ENCODE assay signal across 17 cellular contexts in genomic region chr20:63648190-63648589, GRCh38. TPM values are rescaled to one million over a fixed set of nuclear protein-coding genes. Genes with fewer than 3 reads are reported as not detected.
DNase-seq lines count a peak whose midpoint lies in the region; ATAC-seq, FAIRE-seq and TF ChIP-seq lines count a peak whose summit lies in the region.
"Had no signal": no experiment of that assay in that cellular context is flagged by ENCODE, and none has a peak within 500 bp of the region (broad histone marks: within the 10 kb centered on the region; RNA-seq: fewer than 3 reads in every experiment).

No MANE protein-coding gene starts in this region.

- H3K4me1 Mint-ChIP-seq in activated naive CD4-positive, alpha-beta T cell treated with anti-CD3 and anti-CD28 coated beads for 36 hours (ENCODE audit: low read depth): peaks cover 14% of the 10 kb centered on the region
- H3K4me1 Mint-ChIP-seq in neural crest cell: peaks cover 6% of the 10 kb centered on the region

- H3K27ac Mint-ChIP-seq in activated naive CD4-positive, alpha-beta T cell treated with anti-CD3 and anti-CD28 coated beads for 36 hours: peak overlapping the region; percentile 24
- no peak overlapping the region for H3K27ac Mint-ChIP-seq in neural crest cell (ENCODE audit: unreplicated experiment)
- H3K27ac Mint-ChIP-seq: GM23338 had no signal

- no peaks in the 10 kb centered on the region for H3K9me3 Mint-ChIP-seq in activated naive CD4-positive, alpha-beta T cell treated with anti-CD3 and anti-CD28 coated beads for 36 hours
- H3K9me3 Mint-ChIP-seq in neural crest cell: no peaks in the 10 kb centered on the region
- H3K9me3 Mint-ChIP-seq: GM23338 had no signal

- BruUV-seq in IMR-90 (replicated peaks; lab: Mats Ljungman, UMichigan): no TSS peak
- no TSS peak for BruUV-seq in K562 (replicated peaks; lab: Mats Ljungman, UMichigan)

- TF ChIP-seq CTCF in IMR-90 (conservative IDR thresholded peaks at IDR 0.05; ENCODE audit: low read depth, low read length): no peak
- TF ChIP-seq CTCF in K562 (IDR thresholded peaks at IDR 0.05 in 2 of 3, conservative IDR thresholded peaks at IDR 0.05 in 1 of 3; ENCODE audit: insufficient read depth in 2 of 3, low read depth in 1 of 3, low read length in 3 of 3): no peak
- no peak for TF ChIP-seq CTCF in neural crest cell (conservative IDR thresholded peaks at IDR 0.05)
- no peak for TF ChIP-seq CTCF in right atrium auricular region (IDR thresholded peaks at IDR 0.05)

- no peaks in the 10 kb centered on the region for H3K36me3 ChIP-seq in IMR-90 (ENCODE audit: control insufficient read depth, insufficient read depth, low read length)
- H3K36me3 ChIP-seq in K562 (ENCODE audit: control insufficient read depth, insufficient read depth, low read length): peaks cover 8% of the 10 kb centered on the region; the same call in 1 of the 3 replicates
- H3K36me3 ChIP-seq in right atrium auricular region: no peaks in the 10 kb centered on the region

- no peak overlapping the region for H2AFZ ChIP-seq in IMR-90 (replicated peaks; ENCODE audit: low read length, poor library complexity)
- no peak overlapping the region for H2AFZ ChIP-seq in K562 (ENCODE audit: low read depth, low read length)
- H2AFZ ChIP-seq: GM23338 had no signal

- H2BK20ac ChIP-seq in IMR-90 (ENCODE audit: low read depth, low read length): no peak overlapping the region

- TF ChIP-seq POLR2A in IMR-90 (IDR thresholded peaks at IDR 0.05; ENCODE audit: low read depth, low read length): no peak
- no peak for TF ChIP-seq POLR2A in K562 (conservative IDR thresholded peaks at IDR 0.05)

- peaks cover 0 to 9% of the 10 kb centered on the region in 2 experiments; a peak in 2 of 4 replicates for H3K79me1 ChIP-seq in IMR-90 (ENCODE audit: low read depth in 1 of 2, low read length in 2 of 2)

- H2BK120ac ChIP-seq in IMR-90 (ENCODE audit: low read depth, low read length): no peak overlapping the region

- H2BK15ac ChIP-seq in IMR-90 (ENCODE audit: low read depth, low read length): no peak overlapping the region

- H3K18ac ChIP-seq in IMR-90 (ENCODE audit: low read depth, low read length): no peak overlapping the region

- no peak for TF ChIP-seq EP300 in K562 (IDR thresholded peaks at IDR 0.05; ENCODE audit: low read length)

- no peak overlapping the region for H2BK5ac ChIP-seq in IMR-90 (ENCODE audit: low read depth, low read length, poor library complexity, severe bottlenecking)

- H3K4me3 Mint-ChIP-seq in activated naive CD4-positive, alpha-beta T cell treated with anti-CD3 and anti-CD28 coated beads for 36 hours: no peak overlapping the region
- H3K4me3 Mint-ChIP-seq in neural crest cell: peak overlapping the region; percentile 72
- H3K4me3 Mint-ChIP-seq: CD4-positive, alpha-beta memory T cell; GM23338 had no signal

- H2AK5ac ChIP-seq in IMR-90 (ENCODE audit: low read depth, low read length): 0 out of 2 replicates have a peak overlapping the region, but pooled peaks have one; percentile 8

- no peak for DNase-seq in activated naive CD4-positive, alpha-beta T cell treated with anti-CD3 and anti-CD28 coated beads for 36 hours
- DNase-seq in activated naive CD4-positive, alpha-beta T cell (lab: John Stamatoyannopoulos, UW): no peak
- DNase-seq in IMR-90 (no peak), K562 (ENCODE audit: extremely low read depth in 1 of 4, low spot score in 3 of 4) (peak; percentile 59 to 75 (median 64)), neural crest cell (ENCODE audit: low read depth, low spot score) (no peak), right atrium auricular region (ENCODE audit: low spot score) (no peak)
- DNase-seq: ACHN, C1 segment of cervical spinal cord, DMS153, DMS79 treated with DMSO at 0.1 percent for 48 hours, EL, H7 had no signal

- no peak overlapping the region for H3K4ac ChIP-seq in IMR-90 (ENCODE audit: low read depth, low read length)

- H4K20me1 ChIP-seq in IMR-90 (ENCODE audit: insufficient read depth, low read length) (peaks cover 14% of the 10 kb centered on the region), K562 (replicated peaks; ENCODE audit: control insufficient read depth, insufficient read depth, low read length) (no peaks in the 10 kb centered on the region; the same call in 1 of the 2 replicates)

- H3K27me3 ChIP-seq in IMR-90 (ENCODE audit: control insufficient read depth, insufficient read depth, low read length) (no peaks in the 10 kb centered on the region), K562 (ENCODE audit: control insufficient read depth in 2 of 2, insufficient read depth in 2 of 2, low read length in 2 of 2) (no peaks in the 10 kb centered on the region), right atrium auricular region (peaks cover 0 to 4% of the 10 kb centered on the region in 2 donors)

- no peak overlapping the region for H4K5ac ChIP-seq in IMR-90 (ENCODE audit: low read depth, low read length)

- no peak overlapping the region for H2AK9ac ChIP-seq in IMR-90 (replicated peaks; ENCODE audit: low read depth, low read length, poor library complexity)

- H3K36me3 Mint-ChIP-seq in activated naive CD4-positive, alpha-beta T cell treated with anti-CD3 and anti-CD28 coated beads for 36 hours (ENCODE audit: low read depth): no peaks in the 10 kb centered on the region
- peaks cover 2% of the 10 kb centered on the region for H3K36me3 Mint-ChIP-seq in neural crest cell (ENCODE audit: low read depth)

- no peak overlapping the region for H3K4me3 ChIP-seq in IMR-90 (ENCODE audit: insufficient read depth, low read depth, low read length)
- H3K4me3 ChIP-seq in K562: no peak overlapping the region
- H3K4me3 ChIP-seq in right atrium auricular region: no peak overlapping the region
- H3K4me3 ChIP-seq: GM23338 had no signal

- no peak overlapping the region for H3K14ac ChIP-seq in IMR-90 (replicated peaks; ENCODE audit: low read depth, low read length)

- dilution Hi-C loops in IMR-90 (cut with HindIII; ENCODE audit: low sequenced_read_pairs, unreplicated experiment): no loop called here

- H3K9me1 ChIP-seq in IMR-90 (ENCODE audit: insufficient read depth, low read length): no peaks in the 10 kb centered on the region; the same call in 1 of the 2 replicates
- H3K9me1 ChIP-seq in K562 (ENCODE audit: control insufficient read depth, insufficient read depth, low read length): peaks cover 3% of the 10 kb centered on the region

- H4K8ac ChIP-seq in IMR-90 (ENCODE audit: low read depth in 2 of 2, low read length in 2 of 2): no peak overlapping the region

- CTCF ChIA-PET in activated naive CD4-positive, alpha-beta T cell treated with anti-CD3 and anti-CD28 coated beads for 36 hours (lab: Charles Lee): interaction anchor here (0.7 kb wide), 1 partner anchor 59 kb away, joined by 3 read pairs; no protein-coding TSS in a partner anchor
- CTCF ChIA-PET in IMR-90 (lab: Yijun Ruan, JAX) (interaction anchor here (0.6 kb wide), 1 partner anchor 35 kb away, joined by 3 read pairs; no protein-coding TSS in a partner anchor), K562 (lab: Yijun Ruan, JAX; ENCODE audit: low intra/inter-chr PET ratio) (no interaction called here)

- H4K91ac ChIP-seq in IMR-90 (ENCODE audit: insufficient read depth, low read depth, low read length): no peak overlapping the region

- H3K9ac ChIP-seq in IMR-90 (ENCODE audit: low read depth, low read length) (no peak overlapping the region), K562 (ENCODE audit: insufficient read depth in 1 of 2, low read depth in 2 of 2, low read length in 2 of 2) (peak overlapping the region in 1 of 2 experiments; percentile 84; a peak in 2 of 4 replicates)

- no peaks in the 10 kb centered on the region for H3K27me3 Mint-ChIP-seq in activated naive CD4-positive, alpha-beta T cell treated with anti-CD3 and anti-CD28 coated beads for 36 hours (ENCODE audit: low read depth)
- no peaks in the 10 kb centered on the region for H3K27me3 Mint-ChIP-seq in neural crest cell (ENCODE audit: low read depth)
- H3K27me3 Mint-ChIP-seq: CD4-positive, alpha-beta memory T cell had no signal

- POLR2A ChIA-PET in IMR-90 (lab: Charles Lee; ENCODE audit: unreplicated experiment) (no interaction called here), K562 (lab: Yijun Ruan, JAX) (no interaction called here)

- H3K23ac ChIP-seq in IMR-90 (ENCODE audit: low read depth, low read length): no peak overlapping the region

- H3K9me3 ChIP-seq in IMR-90 (ENCODE audit: control insufficient read depth, insufficient read depth, low read length) (no peaks in the 10 kb centered on the region), K562 (replicated peaks; ENCODE audit: control insufficient read depth, insufficient read depth, low read depth, low read length) (no peaks in the 10 kb centered on the region), right atrium auricular region (no peaks in the 10 kb centered on the region)

- in situ Hi-C loops in IMR-90 (cut with MboI; ENCODE audit: low sequenced_read_pairs): no loop called here
- in situ Hi-C loops in K562 (cut with MboI): no loop called here

- FAIRE-seq in K562 (lab: Jason Lieb, UNC): peak; percentile 6
- FAIRE-seq: D721Med, GM12891 had no signal

- H3K4me1 ChIP-seq in IMR-90 (ENCODE audit: control insufficient read depth, insufficient read depth, low read length): peaks cover 4% of the 10 kb centered on the region; the same call in 1 of the 2 replicates
- peaks cover 11 to 57% of the 10 kb centered on the region in 2 experiments; a peak in 4 of 5 replicates for H3K4me1 ChIP-seq in K562 (replicated peaks in 1 of 2; ENCODE audit: control insufficient read depth in 2 of 2, insufficient read depth in 2 of 2, low read length in 2 of 2)
- H3K4me1 ChIP-seq in right atrium auricular region: peaks cover 0 to 20% of the 10 kb centered on the region in 2 donors

- intact Hi-C loops in activated naive CD4-positive, alpha-beta T cell treated with anti-CD3 and anti-CD28 coated beads for 36 hours (cut with micrococcal nuclease): no loop called here
- intact Hi-C loops in IMR-90 (cut with micrococcal nuclease) (no loop called here), K562 (cut with micrococcal nuclease) (no loop called here)

- TF ChIP-seq RAD21 in IMR-90 (IDR thresholded peaks at IDR 0.05; ENCODE audit: low read length): no peak
- TF ChIP-seq RAD21 in K562 (CRISPR knock-in tag; conservative IDR thresholded peaks at IDR 0.05 in 1 of 2, IDR thresholded peaks at IDR 0.05 in 1 of 2): no peak

- H3K4me2 ChIP-seq in IMR-90 (ENCODE audit: low read depth, low read length) (no peak overlapping the region), K562 (ENCODE audit: insufficient read depth, low read length) (peak overlapping the region; percentile 46; the same call in 1 of the 2 replicates)
- H3K4me2 ChIP-seq: GM23338 had no signal

- H3K27ac ChIP-seq in IMR-90 (ENCODE audit: insufficient read depth, low read length) (no peak overlapping the region), K562 (ENCODE audit: extremely low read depth, low read depth, low read length) (no peak overlapping the region), right atrium auricular region (no peak overlapping the region)

- H3K56ac ChIP-seq in IMR-90 (ENCODE audit: extremely low read depth, insufficient read depth, low read length): no peak overlapping the region

- no peak for ATAC-seq in IMR-90 (ENCODE audit: low read depth)
- no peak; the same call in 2 of the 3 replicates for ATAC-seq in K562
- ATAC-seq in GM18520 (IDR thresholded peaks at IDR 0.05; ENCODE audit: unreplicated experiment): no peak
- ATAC-seq: GM23338 had no signal

- no CpG with 5 or more reads among the region's 6 CpGs for WGBS in IMR-90 (ENCODE audit: extremely low coverage in 2 of 2, insufficient read length in 1 of 2), 2 experiments
- 13% methylated on average over 6 of the region's 6 CpGs for WGBS in K562 (ENCODE audit: insufficient coverage, low coverage, missing lambda C conversion rate)

- peaks cover 38% of the 10 kb centered on the region for H3K79me2 ChIP-seq in K562 (ENCODE audit: control insufficient read depth, insufficient read depth, low read length)

RNA-seq across cellular contexts. Expression of gene STMN3, which starts 5.0 kb away (rescaled TPM):
- 1 to 10 TPM; 6.7 to 7.3 TPM for total RNA-seq in activated naive CD4-positive, alpha-beta T cell treated with anti-CD3 and anti-CD28 coated beads for 36 hours
- 20.3 and 21.1 TPM in 2 replicates for total RNA-seq in IMR-90 (2012; rRNA removed)
- 62.3 and 67.4 TPM in 2 replicates for polyA plus RNA-seq in IMR-90 (2012; rRNA removed)
- polyA plus RNA-seq in IMR-90 (2012; cell fraction: cytosol; rRNA removed): 33.4 and 56.7 TPM in 2 replicates
- polyA plus RNA-seq in IMR-90 (2012; cell fraction: nucleus; rRNA removed; ENCODE audit: low replicate concordance): 57.3 and 74.5 TPM in 2 replicates
- total RNA-seq in K562 (2011; cell fraction: chromatin; rRNA removed; ENCODE audit: low replicate concordance): 14.9 and 42.3 TPM in 2 replicates
- 45.7 and 51.0 TPM in 2 replicates for total RNA-seq in K562 (2011; cell fraction: nucleolus; rRNA removed)
- total RNA-seq in K562 (2011; cell fraction: nucleoplasm; rRNA removed): 22.8 and 23.8 TPM in 2 replicates
- 65.6 and 79.2 TPM in 2 replicates for total RNA-seq in K562 (2014; rRNA removed)
- 6.8 and 8.8 TPM in 2 replicates for total RNA-seq in K562 (2014; rRNA removed; fragmentation: Illumina TruSeq; extraction: Trizol)
- total RNA-seq in K562 (2015; rRNA removed; fragmentation: Illumina TruSeq; extraction: Trizol): 29.4 and 29.9 TPM in 2 replicates
- 50.2 and 52.4 TPM in 2 replicates for total RNA-seq in K562 (2021)
- polyA plus RNA-seq in K562 (2011; rRNA removed): 30.9 and 37.6 TPM in 2 replicates
- polyA plus RNA-seq in K562 (2011; cell fraction: cytosol; rRNA removed): 51.3 and 126 TPM in 2 replicates
- 98.8 and 152 TPM in 2 replicates for polyA plus RNA-seq in K562 (2011; cell fraction: nucleus; rRNA removed)
- 20.9 and 32.0 TPM in 2 replicates for polyA plus RNA-seq in K562 (2012)
- polyA plus RNA-seq in K562 (2014; fragmentation: Illumina TruSeq; extraction: Trizol): 20.3 and 36.0 TPM in 2 replicates
- polyA plus RNA-seq in K562 (2014; fragmentation: Nextera tagmentation; extraction: Ambion mirVana): under 1 TPM; 0.70 to 0.85 TPM
- 58.0 and 60.2 TPM in 2 replicates for polyA plus RNA-seq in K562 (2014; rRNA removed)
- 4.9 and 7.8 TPM in 2 replicates for polyA minus RNA-seq in K562 (2011; rRNA and poly(A)+ RNA removed)
- 17.1 and 19.4 TPM in 2 replicates for polyA minus RNA-seq in K562 (2011; cell fraction: cytosol; rRNA and poly(A)+ RNA removed)
- polyA minus RNA-seq in K562 (2011; cell fraction: nucleus; rRNA and poly(A)+ RNA removed): 7.1 and 9.2 TPM in 2 replicates
- 96.4 and 101 TPM in 2 replicates for total RNA-seq in neural crest cell
- 10 to 100 TPM in 1 of 2 donors, 1 to 10 TPM in 1; 5.7 to 10.1 TPM for total RNA-seq in right atrium auricular region

RNA-seq across cellular contexts. Expression of gene RTEL1, which starts 9.9 kb away (rescaled TPM):
- 10 to 100 TPM; 33.6 to 34.8 TPM for total RNA-seq in activated naive CD4-positive, alpha-beta T cell treated with anti-CD3 and anti-CD28 coated beads for 36 hours
- total RNA-seq in IMR-90 (2012; rRNA removed): 9.4 and 14.7 TPM in 2 replicates
- polyA plus RNA-seq in IMR-90 (2012; rRNA removed): 18.8 and 22.5 TPM in 2 replicates
- 7.5 and 18.1 TPM in 2 replicates for polyA plus RNA-seq in IMR-90 (2012; cell fraction: cytosol; rRNA removed)
- 121 and 228 TPM in 2 replicates for polyA plus RNA-seq in IMR-90 (2012; cell fraction: nucleus; rRNA removed; ENCODE audit: low replicate concordance)
- total RNA-seq in K562 (2011; cell fraction: chromatin; rRNA removed; ENCODE audit: low replicate concordance): 274 and 684 TPM in 2 replicates
- total RNA-seq in K562 (2011; cell fraction: nucleolus; rRNA removed): 188 TPM in 2 replicates
- total RNA-seq in K562 (2011; cell fraction: nucleoplasm; rRNA removed): 175 and 176 TPM in 2 replicates
- total RNA-seq in K562 (2014; rRNA removed): 27.7 and 32.0 TPM in 2 replicates
- total RNA-seq in K562 (2014; rRNA removed; fragmentation: Illumina TruSeq; extraction: Trizol): 11.3 and 12.0 TPM in 2 replicates
- 14.0 and 15.4 TPM in 2 replicates for total RNA-seq in K562 (2015; rRNA removed; fragmentation: Illumina TruSeq; extraction: Trizol)
- total RNA-seq in K562 (2021): 53.1 and 61.0 TPM in 2 replicates
- polyA plus RNA-seq in K562 (2011; rRNA removed): 25.2 and 34.3 TPM in 2 replicates
- 10.0 and 23.6 TPM in 2 replicates for polyA plus RNA-seq in K562 (2011; cell fraction: cytosol; rRNA removed)
- polyA plus RNA-seq in K562 (2011; cell fraction: nucleus; rRNA removed): 238 and 368 TPM in 2 replicates
- 10.8 and 25.1 TPM in 2 replicates for polyA plus RNA-seq in K562 (2012)
- polyA plus RNA-seq in K562 (2014; fragmentation: Illumina TruSeq; extraction: Trizol): 17.9 and 20.1 TPM in 2 replicates
- under 1 TPM; 0.36 to 0.45 TPM for polyA plus RNA-seq in K562 (2014; fragmentation: Nextera tagmentation; extraction: Ambion mirVana)
- 31.8 and 35.7 TPM in 2 replicates for polyA plus RNA-seq in K562 (2014; rRNA removed)
- 48.3 and 49.0 TPM in 2 replicates for polyA minus RNA-seq in K562 (2011; rRNA and poly(A)+ RNA removed)
- 14.8 and 14.9 TPM in 2 replicates for polyA minus RNA-seq in K562 (2011; cell fraction: cytosol; rRNA and poly(A)+ RNA removed)
- 63.7 and 84.3 TPM in 2 replicates for polyA minus RNA-seq in K562 (2011; cell fraction: nucleus; rRNA and poly(A)+ RNA removed)
- total RNA-seq in neural crest cell: 46.7 and 48.4 TPM in 2 replicates
- 1 to 10 TPM; 4.8 to 9.2 TPM for total RNA-seq in right atrium auricular region

RNA-seq across cellular contexts. Expression of gene GMEB2, which starts 21.3 kb away (rescaled TPM):
- total RNA-seq in activated naive CD4-positive, alpha-beta T cell treated with anti-CD3 and anti-CD28 coated beads for 36 hours: 10 to 100 TPM; 16.7 to 18.0 TPM
- total RNA-seq in IMR-90 (2012; rRNA removed): 5.0 and 5.3 TPM in 2 replicates
- 10.0 and 10.6 TPM in 2 replicates for polyA plus RNA-seq in IMR-90 (2012; rRNA removed)
- 7.2 and 11.4 TPM in 2 replicates for polyA plus RNA-seq in IMR-90 (2012; cell fraction: cytosol; rRNA removed)
- 17.0 and 27.6 TPM in 2 replicates for polyA plus RNA-seq in IMR-90 (2012; cell fraction: nucleus; rRNA removed; ENCODE audit: low replicate concordance)
- total RNA-seq in K562 (2011; cell fraction: chromatin; rRNA removed; ENCODE audit: low replicate concordance): 8.8 and 18.6 TPM in 2 replicates
- 13.2 and 13.8 TPM in 2 replicates for total RNA-seq in K562 (2011; cell fraction: nucleolus; rRNA removed)
- 10.0 and 10.4 TPM in 2 replicates for total RNA-seq in K562 (2011; cell fraction: nucleoplasm; rRNA removed)
- total RNA-seq in K562 (2014; rRNA removed): 10.2 and 11.5 TPM in 2 replicates
- total RNA-seq in K562 (2014; rRNA removed; fragmentation: Illumina TruSeq; extraction: Trizol): 2.6 and 2.8 TPM in 2 replicates
- total RNA-seq in K562 (2015; rRNA removed; fragmentation: Illumina TruSeq; extraction: Trizol): 5.2 and 5.5 TPM in 2 replicates
- 11.5 and 13.9 TPM in 2 replicates for total RNA-seq in K562 (2021)
- polyA plus RNA-seq in K562 (2011; rRNA removed): 7.4 and 8.1 TPM in 2 replicates
- 8.1 and 14.6 TPM in 2 replicates for polyA plus RNA-seq in K562 (2011; cell fraction: cytosol; rRNA removed)
- polyA plus RNA-seq in K562 (2011; cell fraction: nucleus; rRNA removed): 18.5 and 27.6 TPM in 2 replicates
- polyA plus RNA-seq in K562 (2012): 8.0 and 9.6 TPM in 2 replicates
- polyA plus RNA-seq in K562 (2014; fragmentation: Illumina TruSeq; extraction: Trizol): 6.3 and 8.8 TPM in 2 replicates
- under 1 TPM; 0.03 to 0.08 TPM for polyA plus RNA-seq in K562 (2014; fragmentation: Nextera tagmentation; extraction: Ambion mirVana)
- 8.4 and 8.5 TPM in 2 replicates for polyA plus RNA-seq in K562 (2014; rRNA removed)
- polyA minus RNA-seq in K562 (2011; rRNA and poly(A)+ RNA removed): 3.0 and 4.5 TPM in 2 replicates
- polyA minus RNA-seq in K562 (2011; cell fraction: cytosol; rRNA and poly(A)+ RNA removed): 6.2 and 7.3 TPM in 2 replicates
- 4.3 and 4.4 TPM in 2 replicates for polyA minus RNA-seq in K562 (2011; cell fraction: nucleus; rRNA and poly(A)+ RNA removed)
- 14.6 and 15.2 TPM in 2 replicates for total RNA-seq in neural crest cell
- 1 to 10 TPM; 5.8 to 9.4 TPM for total RNA-seq in right atrium auricular region

RNA-seq across cellular contexts. Expression of gene TNFRSF6B, which starts 48.3 kb away (rescaled TPM):
- not detected for total RNA-seq in activated naive CD4-positive, alpha-beta T cell treated with anti-CD3 and anti-CD28 coated beads for 36 hours
- total RNA-seq in IMR-90 (2012; rRNA removed): 1.1 and 1.3 TPM in 2 replicates
- 11.0 and 12.0 TPM in 2 replicates for polyA plus RNA-seq in IMR-90 (2012; rRNA removed)
- polyA plus RNA-seq in IMR-90 (2012; cell fraction: cytosol; rRNA removed): 3.7 and 18.0 TPM in 2 replicates
- 22.6 and 133 TPM in 2 replicates for polyA plus RNA-seq in IMR-90 (2012; cell fraction: nucleus; rRNA removed; ENCODE audit: low replicate concordance)
- total RNA-seq in K562 (2011; cell fraction: chromatin; rRNA removed; ENCODE audit: low replicate concordance): not detected in 2 replicates
- 4.9 and 6.3 TPM in 2 replicates for total RNA-seq in K562 (2011; cell fraction: nucleolus; rRNA removed)
- not detected in 2 replicates for total RNA-seq in K562 (2011; cell fraction: nucleoplasm; rRNA removed)
- 0.32 and 3.8 TPM in 2 replicates for total RNA-seq in K562 (2014; rRNA removed)
- total RNA-seq in K562 (2014; rRNA removed; fragmentation: Illumina TruSeq; extraction: Trizol): not detected in 2 replicates
- 0.19 TPM in 1 of 2 replicates, not detected in the other for total RNA-seq in K562 (2015; rRNA removed; fragmentation: Illumina TruSeq; extraction: Trizol)
- total RNA-seq in K562 (2021): not detected in 2 replicates
- polyA plus RNA-seq in K562 (2011; rRNA removed): 0.10 and 0.37 TPM in 2 replicates
- polyA plus RNA-seq in K562 (2011; cell fraction: cytosol; rRNA removed): 1.1 and 5.8 TPM in 2 replicates
- 1.4 and 13.8 TPM in 2 replicates for polyA plus RNA-seq in K562 (2011; cell fraction: nucleus; rRNA removed)
- 0.87 and 1.3 TPM in 2 replicates for polyA plus RNA-seq in K562 (2012)
- polyA plus RNA-seq in K562 (2014; fragmentation: Illumina TruSeq; extraction: Trizol): not detected in 2 replicates
- not detected for polyA plus RNA-seq in K562 (2014; fragmentation: Nextera tagmentation; extraction: Ambion mirVana)
- 3.2 and 3.5 TPM in 2 replicates for polyA plus RNA-seq in K562 (2014; rRNA removed)
- polyA minus RNA-seq in K562 (2011; rRNA and poly(A)+ RNA removed): not detected in 2 replicates
- polyA minus RNA-seq in K562 (2011; cell fraction: cytosol; rRNA and poly(A)+ RNA removed): not detected in 2 replicates
- 1.2 TPM in 1 of 2 replicates, not detected in the other for polyA minus RNA-seq in K562 (2011; cell fraction: nucleus; rRNA and poly(A)+ RNA removed)
- total RNA-seq in neural crest cell: not detected in 2 replicates
- total RNA-seq in right atrium auricular region: 1 to 10 TPM; 1.2 to 3.8 TPM
- total RNA-seq: CD4-positive, alpha-beta memory T cell; H7 had no signal
- polyA plus RNA-seq: CD4-positive, alpha-beta memory T cell; GM23338 had no signal

RNA-seq across cellular contexts. Expression of gene ARFRP1, which starts 59.6 kb away (rescaled TPM):
- 10 to 100 TPM; 45.6 to 49.2 TPM for total RNA-seq in activated naive CD4-positive, alpha-beta T cell treated with anti-CD3 and anti-CD28 coated beads for 36 hours
- total RNA-seq in IMR-90 (2012; rRNA removed): 25.3 and 29.2 TPM in 2 replicates
- polyA plus RNA-seq in IMR-90 (2012; rRNA removed): 36.3 and 36.6 TPM in 2 replicates
- polyA plus RNA-seq in IMR-90 (2012; cell fraction: cytosol; rRNA removed): 36.7 and 61.6 TPM in 2 replicates
- polyA plus RNA-seq in IMR-90 (2012; cell fraction: nucleus; rRNA removed; ENCODE audit: low replicate concordance): 102 and 139 TPM in 2 replicates
- total RNA-seq in K562 (2011; cell fraction: chromatin; rRNA removed; ENCODE audit: low replicate concordance): 98.6 and 222 TPM in 2 replicates
- 116 and 124 TPM in 2 replicates for total RNA-seq in K562 (2011; cell fraction: nucleolus; rRNA removed)
- 75.6 and 81.5 TPM in 2 replicates for total RNA-seq in K562 (2011; cell fraction: nucleoplasm; rRNA removed)
- 64.3 and 74.1 TPM in 2 replicates for total RNA-seq in K562 (2014; rRNA removed)
- total RNA-seq in K562 (2014; rRNA removed; fragmentation: Illumina TruSeq; extraction: Trizol): 16.1 and 19.1 TPM in 2 replicates
- 37.3 and 37.7 TPM in 2 replicates for total RNA-seq in K562 (2015; rRNA removed; fragmentation: Illumina TruSeq; extraction: Trizol)
- total RNA-seq in K562 (2021): 64.0 and 78.9 TPM in 2 replicates
- polyA plus RNA-seq in K562 (2011; rRNA removed): 37.5 and 39.5 TPM in 2 replicates
- polyA plus RNA-seq in K562 (2011; cell fraction: cytosol; rRNA removed): 52.0 and 57.8 TPM in 2 replicates
- polyA plus RNA-seq in K562 (2011; cell fraction: nucleus; rRNA removed): 132 and 147 TPM in 2 replicates
- 44.1 and 48.2 TPM in 2 replicates for polyA plus RNA-seq in K562 (2012)
- polyA plus RNA-seq in K562 (2014; fragmentation: Illumina TruSeq; extraction: Trizol): 20.0 and 36.3 TPM in 2 replicates
- 1 to 10 TPM; 2.2 to 6.0 TPM for polyA plus RNA-seq in K562 (2014; fragmentation: Nextera tagmentation; extraction: Ambion mirVana)
- polyA plus RNA-seq in K562 (2014; rRNA removed): 66.9 and 70.5 TPM in 2 replicates
- polyA minus RNA-seq in K562 (2011; rRNA and poly(A)+ RNA removed): 18.4 and 33.9 TPM in 2 replicates
- polyA minus RNA-seq in K562 (2011; cell fraction: cytosol; rRNA and poly(A)+ RNA removed): 14.4 and 22.2 TPM in 2 replicates
- polyA minus RNA-seq in K562 (2011; cell fraction: nucleus; rRNA and poly(A)+ RNA removed): 46.2 and 62.4 TPM in 2 replicates
- total RNA-seq in neural crest cell: 41.0 and 42.1 TPM in 2 replicates
- 10 to 100 TPM; 33.5 to 39.4 TPM for total RNA-seq in right atrium auricular region

Comparison
In these comparisons a context has a peak if more than half of its experiments do, and no peak if none do; other contexts are left out.
1. DNase-seq: peak in K562 (4 of 4); none in activated naive CD4-positive, alpha-beta T cell treated with anti-CD3 and anti-CD28 coated beads for 36 hours (single experiment), activated naive CD4-positive, alpha-beta T cell (0 of 4), IMR-90 (single experiment), neural crest cell (single experiment) and right atrium auricular region (single experiment).